ENCODE assay signal across 15 cellular contexts in the genomic region with DNA sequence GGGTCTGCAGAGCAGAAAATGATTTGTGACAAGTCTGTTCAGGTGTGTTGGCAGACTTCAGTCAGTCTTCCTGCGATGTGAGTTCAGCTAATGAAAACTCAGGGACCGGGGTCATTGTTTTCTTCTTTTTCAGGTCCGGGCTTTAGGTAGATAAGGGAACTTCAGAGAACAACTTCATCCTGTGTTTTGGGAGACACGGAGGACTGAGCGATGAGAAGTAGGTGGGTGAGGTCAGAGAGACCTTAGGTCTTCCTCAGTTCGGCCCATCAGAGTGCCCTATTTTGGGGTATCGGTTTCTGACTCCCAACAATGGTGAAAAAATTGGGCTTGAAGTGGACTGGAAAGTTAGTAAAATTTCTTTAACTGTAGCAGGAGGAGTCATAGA.
DNase-seq lines count a peak whose midpoint lies in the region; ATAC-seq and TF ChIP-seq lines count a peak whose summit lies in the region.
"Had no signal": no experiment of that assay in that cellular context is flagged by ENCODE, and none has a peak within 500 bp of the region (broad histone marks: within the 10 kb centered on the region; RNA-seq: fewer than 3 reads in every experiment).

No MANE protein-coding gene starts in this region.

- H3K4me1 ChIP-seq in CD8-positive, alpha-beta T cell (ENCODE audit: insufficient read depth, low read length), result no peaks in the 10 kb centered on the region
- H3K4me1 ChIP-seq in OCI-LY1 (ENCODE audit: insufficient read depth, low read length, severe bottlenecking), result peaks cover 48% of the 10 kb centered on the region
- H3K4me1 ChIP-seq: testis had no signal

- ATAC-seq in CD8-positive, alpha-beta T cell, result no peak
- ATAC-seq in GM19438 (IDR thresholded peaks at IDR 0.05; ENCODE audit: low read depth, unreplicated experiment) (peak; percentile 19), HG02943 (IDR thresholded peaks at IDR 0.05; ENCODE audit: low read depth, unreplicated experiment) (peak; percentile 26), left lobe of liver (no peak)
- no peak for ATAC-seq in natural killer cell treated with Interleukin-12 subunit alpha and Interleukin-12 subunit beta and Interleukin-15 and Interleukin-18, amount 100 ng/mL, for 72 hours
- ATAC-seq: K562 had no signal

- no peaks in the 10 kb centered on the region for H3K36me3 ChIP-seq in CD8-positive, alpha-beta T cell (ENCODE audit: insufficient read depth, low read length)
- H3K36me3 ChIP-seq in OCI-LY1 (ENCODE audit: insufficient read depth, low read length), result no peaks in the 10 kb centered on the region; the same call in 1 of the 2 replicates

- peak overlapping the region; percentile 52 for H3K27ac Mint-ChIP-seq in CD8-positive, alpha-beta T cell
- H3K27ac Mint-ChIP-seq in natural killer cell treated with Interleukin-12 subunit alpha and Interleukin-12 subunit beta and Interleukin-15 and Interleukin-18, amount 100 ng/mL, for 72 hours, result no peak overlapping the region

- POLR2A ChIA-PET in CD8-positive, alpha-beta T cell (lab: Charles Lee), result no interaction called here

- H3K36me3 Mint-ChIP-seq in CD8-positive, alpha-beta T cell, result peaks cover 6% of the 10 kb centered on the region
- peaks cover 22% of the 10 kb centered on the region for H3K36me3 Mint-ChIP-seq in natural killer cell treated with Interleukin-12 subunit alpha and Interleukin-12 subunit beta and Interleukin-15 and Interleukin-18, amount 100 ng/mL, for 72 hours

- H3K9me2 ChIP-seq in OCI-LY1 (ENCODE audit: low read depth, low read length), result no peaks in the 10 kb centered on the region

- intact Hi-C loops in CD8-positive, alpha-beta T cell (cut with DNase I, micrococcal nuclease), result no loop called here

- H3K27me3 ChIP-seq in CD8-positive, alpha-beta T cell (ENCODE audit: insufficient read depth, low read length), result no peaks in the 10 kb centered on the region
- H3K27me3 ChIP-seq in OCI-LY1 (ENCODE audit: insufficient read depth, low read length), result no peaks in the 10 kb centered on the region
- H3K27me3 ChIP-seq: testis had no signal

- H3K9ac ChIP-seq in OCI-LY1 (ENCODE audit: low read length), result peak overlapping the region; percentile 76

- no peaks in the 10 kb centered on the region for H3K4me1 Mint-ChIP-seq in CD8-positive, alpha-beta T cell (ENCODE audit: low read depth)
- no peaks in the 10 kb centered on the region for H3K4me1 Mint-ChIP-seq in natural killer cell treated with Interleukin-12 subunit alpha and Interleukin-12 subunit beta and Interleukin-15 and Interleukin-18, amount 100 ng/mL, for 72 hours (ENCODE audit: low read depth in 2 of 2)

- H3K9me3 ChIP-seq in CD8-positive, alpha-beta T cell (ENCODE audit: low read length), result no peaks in the 10 kb centered on the region
- H3K9me3 ChIP-seq in OCI-LY1 (ENCODE audit: low read length), result peaks cover 4% of the 10 kb centered on the region; the same call in 1 of the 2 replicates
- H3K9me3 ChIP-seq: testis had no signal

- CTCF ChIA-PET in CD8-positive, alpha-beta T cell (lab: Charles Lee), result no interaction called here

- H3K79me2 ChIP-seq in OCI-LY1 (ENCODE audit: insufficient read depth, low read length), result no peaks in the 10 kb centered on the region

- H3F3A ChIP-seq in OCI-LY1 (ENCODE audit: insufficient read depth, low read length), result peaks cover 7% of the 10 kb centered on the region

- peaks cover 8% of the 10 kb centered on the region for H3K27me3 Mint-ChIP-seq in CD8-positive, alpha-beta T cell (ENCODE audit: low read depth)
- H3K27me3 Mint-ChIP-seq in natural killer cell treated with Interleukin-12 subunit alpha and Interleukin-12 subunit beta and Interleukin-15 and Interleukin-18, amount 100 ng/mL, for 72 hours, result peaks cover 6 to 13% of the 10 kb centered on the region in 2 donors

- H4K20me1 ChIP-seq in OCI-LY1 (ENCODE audit: insufficient read depth, low read length), result no peaks in the 10 kb centered on the region

- peak overlapping the region; percentile 100 for H2AFZ ChIP-seq in OCI-LY1 (ENCODE audit: low read length)

- peak overlapping the region; percentile 83 for H3K4me2 ChIP-seq in OCI-LY1 (ENCODE audit: low read length)

- no peak for DNase-seq in CD8-positive, alpha-beta T cell
- DNase-seq in left lobe of liver (ENCODE audit: low spot score), result no peak
- DNase-seq in natural killer cell treated with Interleukin-12 subunit alpha and Interleukin-12 subunit beta and Interleukin-15 and Interleukin-18, amount 100 ng/mL, for 72 hours (ENCODE audit: low spot score), result no peak
- DNase-seq in midbrain (lab: John Stamatoyannopoulos, UW), result no peak
- DNase-seq in LoVo (ENCODE audit: low spot score), result no peak
- DNase-seq: activated CD4-positive, CD25-positive, alpha-beta regulatory T cell treated with anti-CD3 and anti-CD28 coated beads, Interleukin-2, amount 50 U/mL, for 72 hours; activated gamma-delta T cell treated with Interleukin-2 at 50 U/mL for 16 hours; NCI-H2227 treated with DMSO at 0.1 percent for 48 hours; Right ventricle myocardium superior; stimulated activated CD4-positive, alpha-beta T cell treated with anti-CD3 and anti-CD28 coated beads, Interleukin-2, amount 100 ng/mL, for 48 hours; testis had no signal

- H3K27ac ChIP-seq in CD8-positive, alpha-beta T cell (ENCODE audit: low read depth, low read length), result no peak overlapping the region
- H3K27ac ChIP-seq in OCI-LY1 (ENCODE audit: low read depth, low read length, poor library complexity, severe bottlenecking), result peak overlapping the region; percentile 99
- H3K27ac ChIP-seq: testis had no signal

- no peak for TF ChIP-seq CTCF in CD8-positive, alpha-beta T cell (IDR thresholded peaks at IDR 0.05)
- TF ChIP-seq CTCF in OCI-LY1 (IDR thresholded peaks at IDR 0.05; ENCODE audit: low read length), result no peak

- H3K4me3 ChIP-seq in CD8-positive, alpha-beta T cell (ENCODE audit: low read depth, low read length), result no peak overlapping the region
- H3K4me3 ChIP-seq in OCI-LY1 (ENCODE audit: low read depth, low read length, poor library complexity, severe bottlenecking), result peak overlapping the region; percentile 47
- H3K4me3 ChIP-seq: K562, testis had no signal

- H3K9me3 Mint-ChIP-seq in CD8-positive, alpha-beta T cell, result peaks cover 10% of the 10 kb centered on the region
- H3K9me3 Mint-ChIP-seq in natural killer cell treated with Interleukin-12 subunit alpha and Interleukin-12 subunit beta and Interleukin-15 and Interleukin-18, amount 100 ng/mL, for 72 hours, result peaks cover 13% of the 10 kb centered on the region

- no peak overlapping the region for H3K4me3 Mint-ChIP-seq in CD8-positive, alpha-beta T cell
- H3K4me3 Mint-ChIP-seq in natural killer cell treated with Interleukin-12 subunit alpha and Interleukin-12 subunit beta and Interleukin-15 and Interleukin-18, amount 100 ng/mL, for 72 hours, result no peak overlapping the region

Comparison
In these comparisons a context has a peak if more than half of its experiments do, and no peak if none do; other contexts are left out.
1. ATAC-seq: peak in GM19438 (single experiment) and HG02943 (single experiment); none in CD8-positive, alpha-beta T cell (single experiment), left lobe of liver (single experiment) and natural killer cell treated with Interleukin-12 subunit alpha and Interleukin-12 subunit beta and Interleukin-15 and Interleukin-18, amount 100 ng/mL, for 72 hours (0 of 2).